Comparison of ENCODE assay signal across 1 cellular context in the genomic region with DNA sequence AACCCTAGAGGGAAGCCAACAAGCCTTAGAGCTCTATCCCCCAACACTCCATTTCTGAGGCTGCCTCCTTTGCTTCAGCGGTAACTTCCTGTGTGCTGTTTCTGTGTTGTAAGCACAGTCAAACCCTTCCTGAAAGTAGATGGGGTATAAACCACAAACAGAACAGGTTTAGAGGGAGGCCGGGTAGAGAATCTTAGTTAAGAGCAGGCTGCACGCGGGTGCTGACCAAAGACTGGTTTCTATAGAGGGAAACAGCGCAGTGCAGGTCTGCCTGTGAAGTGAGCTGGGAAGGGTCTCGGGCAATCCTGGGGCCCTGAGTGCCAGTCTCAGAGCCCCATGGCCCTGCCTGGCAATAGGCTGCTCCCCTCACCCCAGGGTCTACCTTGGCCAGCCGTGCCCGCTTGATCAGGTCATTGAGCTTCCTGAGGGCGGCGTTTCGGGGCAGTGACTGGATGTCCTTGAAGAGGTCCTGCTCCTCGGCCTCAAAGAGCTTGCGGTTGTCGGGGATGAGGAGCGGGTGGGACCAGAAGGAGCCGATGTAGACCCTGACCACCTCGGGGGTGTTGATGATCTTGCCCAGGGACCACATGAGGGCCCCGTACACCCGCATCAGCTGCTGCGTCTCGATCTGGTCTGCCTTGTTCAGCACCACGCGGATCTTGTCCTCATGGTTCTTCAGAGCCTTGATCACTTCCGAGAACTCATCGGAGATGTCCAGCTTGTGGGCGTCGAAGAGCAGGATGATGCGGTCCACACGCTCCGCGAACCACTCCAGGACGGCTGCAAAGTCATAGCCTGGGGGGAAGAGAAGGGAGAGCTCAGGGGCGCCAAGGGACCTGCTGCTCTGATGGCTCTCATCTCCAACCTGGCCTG.
TF ChIP-seq lines count a peak whose summit lies in the region.

No MANE protein-coding gene starts in this region.

TF ChIP-seq in K562, 482 proteins besides CTCF, POLR2A, EP300 and RAD21:
- TF ChIP-seq, protein P1, sequence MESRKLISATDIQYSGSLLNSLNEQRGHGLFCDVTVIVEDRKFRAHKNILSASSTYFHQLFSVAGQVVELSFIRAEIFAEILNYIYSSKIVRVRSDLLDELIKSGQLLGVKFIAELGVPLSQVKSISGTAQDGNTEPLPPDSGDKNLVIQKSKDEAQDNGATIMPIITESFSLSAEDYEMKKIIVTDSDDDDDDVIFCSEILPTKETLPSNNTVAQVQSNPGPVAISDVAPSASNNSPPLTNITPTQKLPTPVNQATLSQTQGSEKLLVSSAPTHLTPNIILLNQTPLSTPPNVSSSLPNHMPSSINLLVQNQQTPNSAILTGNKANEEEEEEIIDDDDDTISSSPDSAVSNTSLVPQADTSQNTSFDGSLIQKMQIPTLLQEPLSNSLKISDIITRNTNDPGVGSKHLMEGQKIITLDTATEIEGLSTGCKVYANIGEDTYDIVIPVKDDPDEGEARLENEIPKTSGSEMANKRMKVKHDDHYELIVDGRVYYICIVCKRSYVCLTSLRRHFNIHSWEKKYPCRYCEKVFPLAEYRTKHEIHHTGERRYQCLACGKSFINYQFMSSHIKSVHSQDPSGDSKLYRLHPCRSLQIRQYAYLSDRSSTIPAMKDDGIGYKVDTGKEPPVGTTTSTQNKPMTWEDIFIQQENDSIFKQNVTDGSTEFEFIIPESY (CRISPR knock-in tag; IDR thresholded peaks at IDR 0.05), result 0 out of 2 replicates have a peak, but pooled peaks have one; percentile 26
- no peak for TF ChIP-seq ZNF217 (CRISPR knock-in tag; IDR thresholded peaks at IDR 0.05)
